22 cellular contexts compared by ENCODE assay signal in genomic region chr9:81557452-81557956, GRCh38.
DNase-seq lines count a peak whose midpoint lies in the region; ATAC-seq and TF ChIP-seq lines count a peak whose summit lies in the region.
"Had no signal": no experiment of that assay in that cellular context is flagged by ENCODE, and none has a peak within 500 bp of the region (broad histone marks: within the 10 kb centered on the region; RNA-seq: fewer than 3 reads in every experiment).

No MANE protein-coding gene starts in this region.

- H4K20me1 ChIP-seq in neural cell (ENCODE audit: insufficient read depth), result no peaks in the 10 kb centered on the region

- H3K4me3 ChIP-seq in neural cell (ENCODE audit: low read length), result no peak overlapping the region
- no peak overlapping the region for H3K4me3 ChIP-seq in aorta (ENCODE audit: low read length in 2 of 2)
- H3K4me3 ChIP-seq: gastrocnemius medialis, K562, psoas muscle, vagina had no signal

- TF ChIP-seq EP300 in neural cell (conservative IDR thresholded peaks at IDR 0.05; ENCODE audit: poor library complexity, severe bottlenecking), result no peak

- no peaks in the 10 kb centered on the region for H3K9me2 ChIP-seq in neural cell (ENCODE audit: insufficient read depth, low read length)

- H3K9ac ChIP-seq in neural cell (ENCODE audit: low read length), result no peak overlapping the region

- H3K27ac ChIP-seq in neural cell (ENCODE audit: low read length) (peak overlapping the region; percentile 9), aorta (ENCODE audit: low read depth in 1 of 2, low read length in 2 of 2) (no peak overlapping the region)
- H3K27ac ChIP-seq: HL-60, vagina had no signal

- ATAC-seq in Right ventricle myocardium superior (ENCODE audit: poor library complexity) (peak; percentile 38), aorta (ENCODE audit: low FRiP score) (peak; percentile 7), GM21529 (IDR thresholded peaks at IDR 0.05; ENCODE audit: unreplicated experiment) (no peak)
- ATAC-seq: effector memory CD8-positive, alpha-beta T cell; K562 had no signal

- no peaks in the 10 kb centered on the region for H3K79me2 ChIP-seq in neural cell (replicated peaks; ENCODE audit: insufficient read depth, low read length)

- TF ChIP-seq CTCF in neural cell (IDR thresholded peaks at IDR 0.05; ENCODE audit: poor library complexity, severe bottlenecking), result no peak

- peak overlapping the region; percentile 26 for H3K4me2 ChIP-seq in neural cell (ENCODE audit: low read length)

- no peak for TF ChIP-seq RAD21 in neural cell (conservative IDR thresholded peaks at IDR 0.05)

- no peaks in the 10 kb centered on the region for H3F3A ChIP-seq in neural cell (ENCODE audit: insufficient read depth, low read length, poor library complexity, severe bottlenecking)

- intact Hi-C loops in Right ventricle myocardium superior (cut with DNase I), result no loop called here
- intact Hi-C loops in cardiac septum (cut with DNase I), result no loop called here
- intact Hi-C loops in aorta (cut with DNase I), result no loop called here

- H2AFZ ChIP-seq in neural cell (ENCODE audit: low read depth, low read length), result no peak overlapping the region

- H3K4me1 ChIP-seq in aorta (ENCODE audit: control insufficient read depth in 1 of 2, insufficient read depth in 2 of 2, low read length in 2 of 2), result peaks cover 0 to 6% of the 10 kb centered on the region in 2 donors

- H3K9me3 ChIP-seq in neural cell (ENCODE audit: low read length), result no peaks in the 10 kb centered on the region
- no peaks in the 10 kb centered on the region for H3K9me3 ChIP-seq in aorta (ENCODE audit: control insufficient read depth, low read length)
- H3K9me3 ChIP-seq: gastrocnemius medialis, psoas muscle, vagina had no signal

- DNase-seq in Right ventricle myocardium superior (no peak), cardiac septum (ENCODE audit: low spot score) (no peak), fibroblast of gingiva (ENCODE audit: low read depth) (peak; percentile 97), aorta (no peak), NCI-H146 (lab: John Stamatoyannopoulos, UW) (no peak), EL (no peak)
- DNase-seq: ACHN; activated CD4-positive, alpha-beta T cell treated with anti-CD3 and anti-CD28 coated beads for 4 hours; activated effector memory CD4-positive, alpha-beta T cell treated with anti-CD3 and anti-CD28 coated beads, Interleukin-2, amount 50 U/mL, for 16 hours; amniotic stem cell; CD4-positive, alpha-beta memory T cell; effector memory CD8-positive, alpha-beta T cell; gastrocnemius medialis; MV-4-11; NCI-H2081 treated with DMSO at 0.1 percent for 48 hours; NCI-H526; psoas muscle had no signal

- H3K27me3 ChIP-seq in neural cell (ENCODE audit: insufficient read depth, low read depth, low read length) (no peaks in the 10 kb centered on the region), aorta (ENCODE audit: control insufficient read depth in 1 of 2, insufficient read depth in 2 of 2, low read length in 1 of 2) (peaks cover 0 to 2% of the 10 kb centered on the region in 2 donors)
- H3K27me3 ChIP-seq: gastrocnemius medialis, vagina had no signal

- H3K36me3 ChIP-seq in neural cell (ENCODE audit: insufficient read depth, low read length) (no peaks in the 10 kb centered on the region), aorta (ENCODE audit: control insufficient read depth in 1 of 2, insufficient read depth in 2 of 2, low read length in 1 of 2) (no peaks in the 10 kb centered on the region)
- H3K36me3 ChIP-seq: gastrocnemius medialis, vagina had no signal

TF ChIP-seq in neural cell, 6 proteins besides CTCF, POLR2A, EP300 and RAD21:
- TF ChIP-seq TAF1 (IDR thresholded peaks at IDR 0.05; ENCODE audit: low read depth), result no peak
- no peak for TF ChIP-seq REST (IDR thresholded peaks at IDR 0.05; ENCODE audit: borderline replicate concordance)
- TF ChIP-seq SMC3 (conservative IDR thresholded peaks at IDR 0.05; ENCODE audit: poor library complexity), result no peak
- no peak for TF ChIP-seq EZH2 (IDR thresholded peaks at IDR 0.05; ENCODE audit: borderline replicate concordance, insufficient read depth, low read length, poor library complexity, severe bottlenecking)
- no peak for TF ChIP-seq MXI1 (conservative IDR thresholded peaks at IDR 0.05; ENCODE audit: poor library complexity, severe bottlenecking)
- no peak for TF ChIP-seq POLR2AphosphoS5 (IDR thresholded peaks at IDR 0.05)
